ENCODE assay signal across 9 cellular contexts in genomic region chr6:144149558-144149893, GRCh38. TPM values are rescaled to one million over a fixed set of nuclear protein-coding genes. Genes with fewer than 3 reads are reported as not detected.
A peak's percentile ranks its signal among the peaks of the same experiment; 100 is the strongest.
DNase-seq lines count a peak whose midpoint lies in the region; TF ChIP-seq lines count a peak whose summit lies in the region.
"Had no signal": no experiment of that assay in that cellular context is flagged by ENCODE, and none has a peak within 500 bp of the region (broad histone marks: within the 10 kb centered on the region; RNA-seq: fewer than 3 reads in every experiment).

No MANE protein-coding gene starts in this region.

- peak overlapping the region; percentile 63 to 84 for H3K4me3 ChIP-seq in CD4-positive, alpha-beta memory T cell (ENCODE audit: low read length in 2 of 2)
- H3K4me3 ChIP-seq in NB4 (ENCODE audit: low read depth, low read length) (peak overlapping the region; percentile 57), endocrine pancreas (ENCODE audit: control insufficient read depth, insufficient read depth, low read length) (no peak overlapping the region), neuronal stem cell (ENCODE audit: low read length in 2 of 2) (peak overlapping the region; percentile 60 to 88)

- no peak overlapping the region for H4K91ac ChIP-seq in neuronal stem cell (ENCODE audit: low read depth, low read length, poor library complexity)

- H3K4me2 ChIP-seq in neuronal stem cell (ENCODE audit: insufficient read depth, low read length, poor library complexity, severe bottlenecking), result peak overlapping the region; percentile 92

- peak overlapping the region; percentile 80 to 95 (median 85) for H3K4me3 Mint-ChIP-seq in CD4-positive, alpha-beta memory T cell

- peak overlapping the region; percentile 80 for H3K27ac ChIP-seq in CD4-positive, alpha-beta memory T cell (ENCODE audit: low read depth, low read length)
- H3K27ac ChIP-seq in neuronal stem cell (replicated peaks; ENCODE audit: low read length), result no peak overlapping the region
- H3K27ac ChIP-seq: epithelial cell of prostate had no signal

- H2BK15ac ChIP-seq in neuronal stem cell (ENCODE audit: low read length), result no peak overlapping the region

- POLR2A ChIA-PET in CD4-positive, alpha-beta memory T cell (lab: Charles Lee; ENCODE audit: partially characterized antibody), result interaction anchor here (2.8 kb wide), 1 partner anchor 67 kb away, joined by 29 read pairs; no protein-coding TSS in a partner anchor

- no peak overlapping the region for H4K8ac ChIP-seq in neuronal stem cell (ENCODE audit: low read depth, low read length)

- TF ChIP-seq POLR2A in NB4 (IDR thresholded peaks at IDR 0.05; ENCODE audit: extremely low read depth, insufficient read length), result no peak

- H3K36me3 ChIP-seq in CD4-positive, alpha-beta memory T cell (ENCODE audit: insufficient read depth, low read length), result no peaks in the 10 kb centered on the region
- no peaks in the 10 kb centered on the region for H3K36me3 ChIP-seq in endocrine pancreas (ENCODE audit: control insufficient read depth, insufficient read depth, low read length)
- no peaks in the 10 kb centered on the region for H3K36me3 ChIP-seq in neuronal stem cell (replicated peaks in 1 of 2; ENCODE audit: control insufficient read depth in 2 of 2, insufficient read depth in 2 of 2, low read length in 2 of 2)

- H2AK5ac ChIP-seq in neuronal stem cell (ENCODE audit: low read depth, low read length), result no peak overlapping the region

- H3K9me3 Mint-ChIP-seq in CD4-positive, alpha-beta memory T cell, result no peaks in the 10 kb centered on the region

- H3K4ac ChIP-seq in neuronal stem cell (ENCODE audit: low read length), result no peak overlapping the region

- peaks cover 27% of the 10 kb centered on the region for H3K4me1 ChIP-seq in CD4-positive, alpha-beta memory T cell (ENCODE audit: insufficient read depth, low read length)
- H3K4me1 ChIP-seq in endocrine pancreas (ENCODE audit: control insufficient read depth, insufficient read depth, low read length), result no peaks in the 10 kb centered on the region
- H3K4me1 ChIP-seq in neuronal stem cell (ENCODE audit: control insufficient read depth in 2 of 2, insufficient read depth in 1 of 2, low read depth in 1 of 2, low read length in 2 of 2), result peaks cover 2 to 3% of the 10 kb centered on the region in 2 donors

- no peaks in the 10 kb centered on the region for H3K9me3 ChIP-seq in CD4-positive, alpha-beta memory T cell (ENCODE audit: control insufficient read depth in 1 of 2, low read length in 2 of 2)
- H3K9me3 ChIP-seq in endocrine pancreas (ENCODE audit: control insufficient read depth, low read length) (no peaks in the 10 kb centered on the region), neuronal stem cell (replicated peaks in 1 of 2; ENCODE audit: control insufficient read depth in 2 of 2, insufficient read depth in 1 of 2, low read depth in 1 of 2, low read length in 2 of 2) (peaks cover 0 to 3% of the 10 kb centered on the region in 2 donors)

- no peak overlapping the region for H2BK12ac ChIP-seq in neuronal stem cell (ENCODE audit: low read length)

- peak overlapping the region; percentile 98 for H2AFZ ChIP-seq in neuronal stem cell (ENCODE audit: low read length)

- DNase-seq in CD4-positive, alpha-beta memory T cell, result peak in 1 of 5 donors; percentile 3
- DNase-seq in NB4 (ENCODE audit: low read depth) (no peak), neuronal stem cell (ENCODE audit: low spot score) (no peak), DMS 273 (lab: John Stamatoyannopoulos, UW; ENCODE audit: unreplicated experiment) (no peak), HPDE6-E6E7 (ENCODE audit: extremely low spot score) (no peak), NCI-H1105 treated with DMSO at 0.1 percent for 48 hours (lab: John Stamatoyannopoulos, UW) (no peak), T1000 (lab: John Stamatoyannopoulos, UW) (no peak)

- no peaks in the 10 kb centered on the region for H3K27me3 ChIP-seq in CD4-positive, alpha-beta memory T cell (ENCODE audit: insufficient read depth, low read length)
- H3K27me3 ChIP-seq in endocrine pancreas (ENCODE audit: control insufficient read depth, insufficient read depth, low read length), result no peaks in the 10 kb centered on the region
- H3K27me3 ChIP-seq in neuronal stem cell (ENCODE audit: control insufficient read depth in 3 of 3, insufficient read depth in 3 of 3, low read depth in 1 of 3, low read length in 3 of 3), result peaks cover 4 to 78% (median 27%) of the 10 kb centered on the region in 3 experiments

- peaks cover 2% of the 10 kb centered on the region for H3K79me1 ChIP-seq in neuronal stem cell (ENCODE audit: low read depth, low read length)

- H2BK120ac ChIP-seq in neuronal stem cell (ENCODE audit: low read depth, low read length), result no peak overlapping the region

- no peak overlapping the region for H3K23ac ChIP-seq in neuronal stem cell (ENCODE audit: low read depth, low read length, poor library complexity)

- H3K9ac ChIP-seq in endocrine pancreas (ENCODE audit: control insufficient read depth, insufficient read depth, low read length), result peak overlapping the region; percentile 8
- H3K9ac ChIP-seq in neuronal stem cell (ENCODE audit: low read depth, low read length, poor library complexity), result no peak overlapping the region

- H3K4me1 Mint-ChIP-seq in CD4-positive, alpha-beta memory T cell, result peaks cover 24 to 29% (median 27%) of the 10 kb centered on the region in 4 donors

- TF ChIP-seq CTCF in NB4 (IDR thresholded peaks at IDR 0.05; ENCODE audit: low read depth, low read length), result no peak

- no peaks in the 10 kb centered on the region for H3K27me3 Mint-ChIP-seq in CD4-positive, alpha-beta memory T cell

- no peak overlapping the region for H3K18ac ChIP-seq in neuronal stem cell (ENCODE audit: low read length)

- WGBS in neuronal stem cell (ENCODE audit: extremely low coverage in 2 of 2, insufficient read length in 2 of 2, insufficient replicate concordance in 1 of 2), 2 donors, result no CpG with 5 or more reads among the region's 14 CpGs

- peak overlapping the region; percentile 49 to 87 (median 67) for H3K27ac Mint-ChIP-seq in CD4-positive, alpha-beta memory T cell

- CTCF ChIA-PET in CD4-positive, alpha-beta memory T cell (lab: Charles Lee; ENCODE audit: partially characterized antibody), result no interaction called here

- H3K36me3 Mint-ChIP-seq in CD4-positive, alpha-beta memory T cell, result peaks cover 9 to 13% of the 10 kb centered on the region in 2 donors

- no peak overlapping the region for H3K14ac ChIP-seq in neuronal stem cell (ENCODE audit: low read length)

- intact Hi-C loops in CD4-positive, alpha-beta memory T cell (cut with micrococcal nuclease), result no loop called here

- H2BK5ac ChIP-seq in neuronal stem cell (ENCODE audit: low read length), result no peak overlapping the region

RNA-seq across cellular contexts. Expression of gene STX11, which starts 0.8 kb away (rescaled TPM):
- total RNA-seq in CD4-positive, alpha-beta memory T cell, result 1 to 10 TPM; 5.7 to 6.2 TPM
- polyA plus RNA-seq in CD4-positive, alpha-beta memory T cell, result 10 to 100 TPM in 1 of 2 donors, 1 to 10 TPM in 1; 9.5 to 11.0 TPM
- polyA plus RNA-seq in neuronal stem cell (2013, experiment 1 of 2), result 0.08 TPM
- 0.08 TPM for polyA plus RNA-seq in neuronal stem cell (2013, experiment 2 of 2)

RNA-seq across cellular contexts. Expression of gene SF3B5, which starts 54.2 kb away (rescaled TPM):
- 10 to 100 TPM; 87.2 to 91.7 TPM for total RNA-seq in CD4-positive, alpha-beta memory T cell
- 100 to 1,000 TPM; 339 to 379 TPM for polyA plus RNA-seq in CD4-positive, alpha-beta memory T cell
- polyA plus RNA-seq in neuronal stem cell (2013, experiment 1 of 2), result 246 TPM
- polyA plus RNA-seq in neuronal stem cell (2013, experiment 2 of 2), result 242 TPM
